Comparison of ENCODE assay signal across 12 cellular contexts in the genomic region with DNA sequence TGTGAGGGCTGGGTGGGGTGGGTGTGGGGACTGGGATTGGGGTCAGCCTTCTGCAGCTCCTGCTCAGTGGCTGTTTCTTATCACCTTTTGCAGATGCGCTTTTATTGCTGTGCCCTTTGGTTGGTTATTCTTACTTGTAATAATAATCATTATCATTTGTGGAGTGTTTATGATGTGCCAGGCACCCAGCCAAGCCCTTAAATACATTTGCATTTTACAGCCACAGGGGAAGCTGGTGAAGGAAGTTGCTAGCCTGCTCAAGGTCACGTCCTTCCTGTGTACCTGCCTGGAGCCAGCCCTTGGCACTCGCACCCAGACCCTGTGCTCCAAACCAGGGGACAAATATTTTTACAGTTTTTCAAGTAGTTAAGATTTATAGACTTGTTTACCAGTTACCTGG.
DNase-seq lines count a peak whose midpoint lies in the region; ATAC-seq and TF ChIP-seq lines count a peak whose summit lies in the region.
"Had no signal": no experiment of that assay in that cellular context is flagged by ENCODE, and none has a peak within 500 bp of the region (broad histone marks: within the 10 kb centered on the region; RNA-seq: fewer than 3 reads in every experiment).

No MANE protein-coding gene starts in this region.

- H3K9me3 Mint-ChIP-seq in activated T-helper 2 cell treated with anti-CD3 and anti-CD28 coated beads, Interferon-gamma antibody, Interleukin-2, Interleukin-4, amounts not matched to agents 10 μg/mL and 5 μg/mL and 100 μg/mL, durations not matched to agents 14 hours and 24 hours and 36 hours = no peaks in the 10 kb centered on the region
- H3K9me3 Mint-ChIP-seq in GM23338 = no peaks in the 10 kb centered on the region
- H3K9me3 Mint-ChIP-seq: neural crest cell had no signal

- no peak for DNase-seq in Right ventricle myocardium superior
- DNase-seq in right atrium auricular region (ENCODE audit: low spot score) = no peak
- DNase-seq in NCI-H1436 treated with DMSO at 0.1 percent for 48 hours (lab: John Stamatoyannopoulos, UW) = peak; percentile 53
- no peak for DNase-seq in activated T-helper 2 cell treated with anti-CD3 and anti-CD28 coated beads, Interferon-gamma antibody, Interleukin-2, Interleukin-4, amounts not matched to agents 10 μg/mL and 5 μg/mL and 100 μg/mL, durations not matched to agents 14 hours and 24 hours and 36 hours (ENCODE audit: low spot score)
- peak; percentile 17 for DNase-seq in upper lobe of right lung
- no peak for DNase-seq in GM23338 (ENCODE audit: low spot score)
- no peak for DNase-seq in activated CD4-positive, CD25-positive, alpha-beta regulatory T cell treated with anti-CD3 and anti-CD28 coated beads, Interleukin-2, amount 50 U/mL, for 72 hours
- DNase-seq: amygdala had no signal

- H3K27me3 Mint-ChIP-seq in activated T-helper 2 cell treated with anti-CD3 and anti-CD28 coated beads, Interferon-gamma antibody, Interleukin-2, Interleukin-4, amounts not matched to agents 10 μg/mL and 5 μg/mL and 100 μg/mL, durations not matched to agents 14 hours and 24 hours and 36 hours (ENCODE audit: low read depth) = no peaks in the 10 kb centered on the region
- peaks cover 6% of the 10 kb centered on the region for H3K27me3 Mint-ChIP-seq in GM23338 (ENCODE audit: insufficient read depth, low read depth, poor library complexity)

- ATAC-seq in Right ventricle myocardium superior (ENCODE audit: poor library complexity) (peak; percentile 47), upper lobe of right lung (no peak), HG03342 (IDR thresholded peaks at IDR 0.05; ENCODE audit: unreplicated experiment) (no peak), GM23338 (no peak)
- ATAC-seq: HepG2 had no signal

- no peaks in the 10 kb centered on the region for H3K27me3 ChIP-seq in right atrium auricular region
- H3K27me3 ChIP-seq in upper lobe of right lung = no peaks in the 10 kb centered on the region
- H3K27me3 ChIP-seq in GM23338 (ENCODE audit: insufficient read depth) = no peaks in the 10 kb centered on the region

- H3K9me3 ChIP-seq in right atrium auricular region = no peaks in the 10 kb centered on the region
- H3K9me3 ChIP-seq in upper lobe of right lung = no peaks in the 10 kb centered on the region

- peaks cover 20% of the 10 kb centered on the region for H3K36me3 Mint-ChIP-seq in activated T-helper 2 cell treated with anti-CD3 and anti-CD28 coated beads, Interferon-gamma antibody, Interleukin-2, Interleukin-4, amounts not matched to agents 10 μg/mL and 5 μg/mL and 100 μg/mL, durations not matched to agents 14 hours and 24 hours and 36 hours (ENCODE audit: low read depth)
- peaks cover 6% of the 10 kb centered on the region; the same call in 2 of the 3 replicates for H3K36me3 Mint-ChIP-seq in GM23338 (ENCODE audit: low read depth)

- no peak overlapping the region for H3K4me2 ChIP-seq in GM23338

- H3K4me3 Mint-ChIP-seq in activated T-helper 2 cell treated with anti-CD3 and anti-CD28 coated beads, Interferon-gamma antibody, Interleukin-2, Interleukin-4, amounts not matched to agents 10 μg/mL and 5 μg/mL and 100 μg/mL, durations not matched to agents 14 hours and 24 hours and 36 hours (ENCODE audit: low read depth) = no peak overlapping the region
- no peak overlapping the region for H3K4me3 Mint-ChIP-seq in GM23338
- H3K4me3 Mint-ChIP-seq: CD14-positive monocyte, neural crest cell had no signal

- no peaks in the 10 kb centered on the region for H3F3A ChIP-seq in GM23338 (replicated peaks; ENCODE audit: low read depth)

- peaks cover 15% of the 10 kb centered on the region for H3K4me1 Mint-ChIP-seq in activated T-helper 2 cell treated with anti-CD3 and anti-CD28 coated beads, Interferon-gamma antibody, Interleukin-2, Interleukin-4, amounts not matched to agents 10 μg/mL and 5 μg/mL and 100 μg/mL, durations not matched to agents 14 hours and 24 hours and 36 hours (ENCODE audit: low read depth)
- H3K4me1 Mint-ChIP-seq in GM23338 = peaks cover 34% of the 10 kb centered on the region
- H3K4me1 Mint-ChIP-seq: CD14-positive monocyte had no signal

- no peak overlapping the region for H3K4me3 ChIP-seq in right atrium auricular region
- no peak overlapping the region for H3K4me3 ChIP-seq in upper lobe of right lung
- no peak overlapping the region for H3K4me3 ChIP-seq in GM23338

- TF ChIP-seq CTCF in right atrium auricular region (IDR thresholded peaks at IDR 0.05) = no peak
- no peak for TF ChIP-seq CTCF in upper lobe of right lung (IDR thresholded peaks at IDR 0.05)
- no peak for TF ChIP-seq CTCF in GM23338 (conservative IDR thresholded peaks at IDR 0.05; ENCODE audit: low read depth in 2 of 2)

- no peak overlapping the region for H2AFZ ChIP-seq in GM23338

- intact Hi-C loops in Right ventricle myocardium superior (cut with DNase I) (no loop called here), upper lobe of right lung (cut with DNase I) (no loop called here)
- intact Hi-C loops in activated T-helper 2 cell treated with anti-CD3 and anti-CD28 coated beads, Interferon-gamma antibody, Interleukin-2, Interleukin-4, amounts not matched to agents 10 μg/mL and 5 μg/mL and 100 μg/mL, durations not matched to agents 14 hours and 24 hours and 36 hours (cut with micrococcal nuclease) = no loop called here

- H3K27ac ChIP-seq in right atrium auricular region (no peak overlapping the region), upper lobe of right lung (no peak overlapping the region), GM23338 (ENCODE audit: low read depth) (no peak overlapping the region)

- H4K20me1 ChIP-seq in GM23338 (replicated peaks; ENCODE audit: insufficient read depth) = no peaks in the 10 kb centered on the region

- H3K27ac Mint-ChIP-seq in activated T-helper 2 cell treated with anti-CD3 and anti-CD28 coated beads, Interferon-gamma antibody, Interleukin-2, Interleukin-4, amounts not matched to agents 10 μg/mL and 5 μg/mL and 100 μg/mL, durations not matched to agents 14 hours and 24 hours and 36 hours = peak overlapping the region; percentile 57
- H3K27ac Mint-ChIP-seq in GM23338 = no peak overlapping the region

- H3K9me2 ChIP-seq in GM23338 (ENCODE audit: insufficient read depth) = no peaks in the 10 kb centered on the region

- H3K4me1 ChIP-seq in right atrium auricular region (peaks cover 0 to 5% of the 10 kb centered on the region in 2 donors), upper lobe of right lung (no peaks in the 10 kb centered on the region), GM23338 (ENCODE audit: insufficient read depth) (peaks cover 8% of the 10 kb centered on the region)

- H3K36me3 ChIP-seq in right atrium auricular region (peaks cover 20% of the 10 kb centered on the region), upper lobe of right lung (peaks cover 24% of the 10 kb centered on the region), GM23338 (ENCODE audit: insufficient read depth) (no peaks in the 10 kb centered on the region; the same call in 1 of the 2 replicates)

- no peaks in the 10 kb centered on the region for H3K79me2 ChIP-seq in GM23338 (replicated peaks; ENCODE audit: insufficient read depth)

TF ChIP-seq in GM23338, 12 proteins besides CTCF, POLR2A, EP300 and RAD21 (continues in another document):
- TF ChIP-seq REST (IDR thresholded peaks at IDR 0.05; ENCODE audit: unreplicated experiment) (no peak), ETS1 (IDR thresholded peaks at IDR 0.05) (no peak), EZH2phosphoT487 (IDR thresholded peaks at IDR 0.05; ENCODE audit: unreplicated experiment) (no peak), ZNF331 (CRISPR knock-in tag; IDR thresholded peaks at IDR 0.05; ENCODE audit: low read depth) (no peak), STAT1 (IDR thresholded peaks at IDR 0.05; ENCODE audit: unreplicated experiment) (no peak), POLR2AphosphoS5 (IDR thresholded peaks at IDR 0.05; ENCODE audit: low read depth) (no peak)

Comparison
In these comparisons a context has a peak if more than half of its experiments do, and no peak if none do; other contexts are left out.
1. DNase-seq: peak in NCI-H1436 treated with DMSO at 0.1 percent for 48 hours (single experiment) and upper lobe of right lung (single experiment); none in Right ventricle myocardium superior (single experiment), right atrium auricular region (single experiment), activated T-helper 2 cell treated with anti-CD3 and anti-CD28 coated beads, Interferon-gamma antibody, Interleukin-2, Interleukin-4, amounts not matched to agents 10 μg/mL and 5 μg/mL and 100 μg/mL, durations not matched to agents 14 hours and 24 hours and 36 hours (single experiment), GM23338 (single experiment) and activated CD4-positive, CD25-positive, alpha-beta regulatory T cell treated with anti-CD3 and anti-CD28 coated beads, Interleukin-2, amount 50 U/mL, for 72 hours (single experiment).